Comparison of ENCODE assay signal across 16 cellular contexts in genomic region chr1:197786280-197786679, GRCh38. TPM values are rescaled to one million over a fixed set of nuclear protein-coding genes. Genes with fewer than 3 reads are reported as not detected.
DNase-seq lines count a peak whose midpoint lies in the region; ATAC-seq, FAIRE-seq and TF ChIP-seq lines count a peak whose summit lies in the region.
"Had no signal": no experiment of that assay in that cellular context is flagged by ENCODE, and none has a peak within 500 bp of the region (broad histone marks: within the 10 kb centered on the region; RNA-seq: fewer than 3 reads in every experiment).

No MANE protein-coding gene starts in this region.

- H3K27ac ChIP-seq in GM23248 (no peak overlapping the region), trophoblast cell (ENCODE audit: low read depth, low read length) (no peak overlapping the region)
- H3K27ac ChIP-seq: A549, C4-2B had no signal

- H3K9me3 ChIP-seq in GM23248 (ENCODE audit: low read depth) (no peaks in the 10 kb centered on the region), Loucy (ENCODE audit: insufficient read depth, low read depth, low read length) (no peaks in the 10 kb centered on the region), trophoblast cell (ENCODE audit: insufficient read depth, low read depth, low read length) (peaks cover 3% of the 10 kb centered on the region)
- H3K9me3 ChIP-seq: A549, BE2C had no signal

- H3K23ac ChIP-seq in trophoblast cell (ENCODE audit: low read length): no peak overlapping the region

- no peaks in the 10 kb centered on the region for H3K9me2 ChIP-seq in GM23248 (ENCODE audit: insufficient read depth)
- no peaks in the 10 kb centered on the region for H3K9me2 ChIP-seq in Loucy (replicated peaks; ENCODE audit: low read depth, low read length)

- no peak overlapping the region for H3K4me2 ChIP-seq in GM23248 (ENCODE audit: unreplicated experiment)
- no peak overlapping the region for H3K4me2 ChIP-seq in Loucy (ENCODE audit: low read depth, low read length, poor library complexity, severe bottlenecking)
- no peak overlapping the region for H3K4me2 ChIP-seq in trophoblast cell (ENCODE audit: low read length)
- H3K4me2 ChIP-seq: A549 had no signal

- H3K9ac ChIP-seq in GM23248 (no peak overlapping the region), Loucy (ENCODE audit: low read depth, low read length, poor library complexity, severe bottlenecking) (no peak overlapping the region), trophoblast cell (ENCODE audit: low read length) (no peak overlapping the region)

- no peak overlapping the region for H3K4me3 ChIP-seq in GM23248
- H3K4me3 ChIP-seq in Loucy (ENCODE audit: low read length, poor library complexity, severe bottlenecking): no peak overlapping the region
- H3K4me3 ChIP-seq in bronchial epithelial cell (ENCODE audit: low read depth, low read length): no peak overlapping the region
- no peak overlapping the region for H3K4me3 ChIP-seq in trophoblast cell (ENCODE audit: low read depth, low read length)
- H3K4me3 ChIP-seq: A549 had no signal

- H3K4me1 ChIP-seq in GM23248 (ENCODE audit: insufficient read depth): peaks cover 50% of the 10 kb centered on the region
- H3K4me1 ChIP-seq in Loucy (ENCODE audit: insufficient read depth, low read length, poor library complexity, severe bottlenecking): peaks cover 17% of the 10 kb centered on the region
- H3K4me1 ChIP-seq in trophoblast cell (ENCODE audit: control insufficient read depth in 1 of 2, insufficient read depth in 2 of 2, low read length in 2 of 2): peaks cover 3 to 9% of the 10 kb centered on the region in 2 experiments
- H3K4me1 ChIP-seq: A549, BE2C had no signal

- H2BK5ac ChIP-seq in trophoblast cell (ENCODE audit: low read depth, low read length, poor library complexity): no peak overlapping the region

- H2AFZ ChIP-seq in GM23248: no peak overlapping the region
- peak overlapping the region; percentile 9; the same call in 1 of the 2 replicates for H2AFZ ChIP-seq in Loucy (ENCODE audit: low read length)
- H2AFZ ChIP-seq in trophoblast cell (ENCODE audit: insufficient read depth, low read length, poor library complexity): no peak overlapping the region

- no peak overlapping the region for H2BK12ac ChIP-seq in trophoblast cell (ENCODE audit: low read length)

- no peak for TF ChIP-seq CTCF in Loucy (conservative IDR thresholded peaks at IDR 0.05; ENCODE audit: low read length)
- no peak for TF ChIP-seq CTCF in bronchial epithelial cell (IDR thresholded peaks at IDR 0.05; ENCODE audit: insufficient read depth, low read length, severe bottlenecking)

- peaks cover 3% of the 10 kb centered on the region for H3K79me1 ChIP-seq in trophoblast cell (ENCODE audit: low read length)

- no peak overlapping the region for H4K91ac ChIP-seq in trophoblast cell (ENCODE audit: low read depth, low read length)

- H4K20me1 ChIP-seq in GM23248 (ENCODE audit: insufficient read depth): no peaks in the 10 kb centered on the region
- no peaks in the 10 kb centered on the region for H4K20me1 ChIP-seq in Loucy (ENCODE audit: insufficient read depth, low read length, poor library complexity, severe bottlenecking)

- no peak overlapping the region for H3K4ac ChIP-seq in trophoblast cell (ENCODE audit: low read depth, low read length)

- DNase-seq in GM23248 (peak; percentile 44), bronchial epithelial cell (ENCODE audit: low read depth) (peak; percentile 59), trophoblast cell (peak; percentile 29 to 58), GM03348 (ENCODE audit: low spot score) (no peak)
- DNase-seq: BE2C; CD4-positive, alpha-beta memory T cell; DMS153; DND-41; GF-D8; HCEC 1CT; KBM-7 had no signal

- no peak for FAIRE-seq in bronchial epithelial cell (lab: Jason Lieb, UNC)
- FAIRE-seq: A549 had no signal

- in situ Hi-C loops in GM23248 (cut with MboI): no loop called here

- H3K14ac ChIP-seq in trophoblast cell (ENCODE audit: low read length): no peak overlapping the region

- ATAC-seq in GM19328 (IDR thresholded peaks at IDR 0.05; ENCODE audit: unreplicated experiment) (no peak), GM18868 (IDR thresholded peaks at IDR 0.05; ENCODE audit: unreplicated experiment) (no peak)
- ATAC-seq: A549 had no signal

- 93 to 100% methylated on average over 1 of the region's 1 CpG for WGBS in GM23248 (ENCODE audit: low coverage in 1 of 2, low lambda C conversion rate in 2 of 2, missing lambda C conversion rate in 2 of 2), 2 experiments
- whole genome bisulfite sequencing in trophoblast cell (ENCODE audit: extremely low coverage, insufficient coverage, insufficient read length): no CpG with 5 or more reads among the region's 1 CpG

- H4K8ac ChIP-seq in trophoblast cell (ENCODE audit: low read depth, low read length): no peak overlapping the region

- no peaks in the 10 kb centered on the region for H3K27me3 ChIP-seq in GM23248 (replicated peaks; ENCODE audit: insufficient read depth)
- H3K27me3 ChIP-seq in Loucy (ENCODE audit: insufficient read depth, low read length, poor library complexity, severe bottlenecking): no peaks in the 10 kb centered on the region
- H3K27me3 ChIP-seq in bronchial epithelial cell (ENCODE audit: control insufficient read depth, insufficient read depth, low read length): no peaks in the 10 kb centered on the region
- H3K27me3 ChIP-seq in trophoblast cell (ENCODE audit: insufficient read depth, low read length): no peaks in the 10 kb centered on the region
- H3K27me3 ChIP-seq: BE2C had no signal

- no peak overlapping the region for H2BK120ac ChIP-seq in trophoblast cell (ENCODE audit: insufficient read depth, low read length, poor library complexity)

- H4K12ac ChIP-seq in trophoblast cell (ENCODE audit: low read depth, low read length): no peak overlapping the region

- no peak overlapping the region for H2AK5ac ChIP-seq in trophoblast cell (ENCODE audit: low read length)

- no peak overlapping the region for H3K18ac ChIP-seq in trophoblast cell (ENCODE audit: low read length)

- H3K36me3 ChIP-seq in GM23248 (ENCODE audit: low read depth) (no peaks in the 10 kb centered on the region), Loucy (ENCODE audit: insufficient read depth, low read length) (no peaks in the 10 kb centered on the region), bronchial epithelial cell (ENCODE audit: control insufficient read depth, insufficient read depth, low read length) (no peaks in the 10 kb centered on the region), trophoblast cell (ENCODE audit: control insufficient read depth in 1 of 2, insufficient read depth in 2 of 2, low read length in 2 of 2) (no peaks in the 10 kb centered on the region)
- H3K36me3 ChIP-seq: BE2C had no signal

- H3K79me2 ChIP-seq in GM23248 (ENCODE audit: insufficient read depth): no peaks in the 10 kb centered on the region
- H3K79me2 ChIP-seq in Loucy (ENCODE audit: insufficient read depth, low read length): no peaks in the 10 kb centered on the region
- H3K79me2 ChIP-seq in trophoblast cell (ENCODE audit: control insufficient read depth, insufficient read depth, low read length, poor library complexity): no peaks in the 10 kb centered on the region

- H3F3A ChIP-seq in GM23248 (ENCODE audit: insufficient read depth): peaks cover 40% of the 10 kb centered on the region
- H3F3A ChIP-seq in Loucy (ENCODE audit: low read depth): no peaks in the 10 kb centered on the region

RNA-seq across cellular contexts. Expression of gene DENND1B, which starts 11.0 kb away (rescaled TPM):
- 21.3 and 28.1 TPM in 2 replicates for total RNA-seq in GM23248 (2014; rRNA removed; shearing (Covaris generic))
- 8.9 and 9.2 TPM in 2 replicates for polyA plus RNA-seq in GM23248 (2016; fragmentation: Nextera tagmentation; extraction: Ambion mirVana)
- total RNA-seq in bronchial epithelial cell: 15.5 and 30.3 TPM in 2 replicates
- polyA plus RNA-seq in trophoblast cell (2013): 3.1 and 3.2 TPM in 2 replicates
